8 cellular contexts compared by ENCODE assay signal in genomic region chr6:105401247-105402089, GRCh38. TPM values are rescaled to one million over a fixed set of nuclear protein-coding genes. Genes with fewer than 3 reads are reported as not detected.
A peak's percentile ranks its signal among the peaks of the same experiment; 100 is the strongest.
DNase-seq lines count a peak whose midpoint lies in the region; ATAC-seq and TF ChIP-seq lines count a peak whose summit lies in the region.

No MANE protein-coding gene starts in this region.

- H3K4me1 Mint-ChIP-seq in central memory CD8-positive, alpha-beta T cell, result peaks cover 59% of the 10 kb centered on the region

- peak overlapping the region; percentile 83 for H3K4me3 Mint-ChIP-seq in central memory CD8-positive, alpha-beta T cell

- H3K36me3 Mint-ChIP-seq in central memory CD8-positive, alpha-beta T cell (ENCODE audit: insufficient read depth), result peaks cover 7% of the 10 kb centered on the region

- peak overlapping the region; percentile 78; the same call in 1 of the 2 replicates for H3K9ac ChIP-seq in HUES64 (ENCODE audit: low read depth, low read length)

- H3K4me3 ChIP-seq in HUES64 (ENCODE audit: low read length), result peak overlapping the region; percentile 79
- H3K4me3 ChIP-seq in muscle layer of duodenum (ENCODE audit: low read depth in 1 of 2, low read length in 2 of 2), result peak overlapping the region; percentile 68 to 90

- no peaks in the 10 kb centered on the region for H3K27me3 Mint-ChIP-seq in central memory CD8-positive, alpha-beta T cell

- H3K4me1 ChIP-seq in HUES64 (ENCODE audit: insufficient read depth, low read length) (peaks cover 41% of the 10 kb centered on the region), muscle layer of duodenum (ENCODE audit: control insufficient read depth in 1 of 2, insufficient read depth in 2 of 2, low read length in 2 of 2) (peaks cover 7 to 9% of the 10 kb centered on the region in 2 donors)

- peak overlapping the region; percentile 77 for H3K27ac Mint-ChIP-seq in central memory CD8-positive, alpha-beta T cell (ENCODE audit: low read depth)

- 45% methylated on average over 8 of the region's 8 CpGs for WGBS in HUES64

- H3K27ac ChIP-seq in HUES64 (ENCODE audit: low read depth, low read length) (no peak overlapping the region), muscle layer of duodenum (ENCODE audit: low read length) (peak overlapping the region; percentile 67)

- H3K27me3 ChIP-seq in HUES64 (ENCODE audit: insufficient read depth, low read length) (no peaks in the 10 kb centered on the region), muscle layer of duodenum (ENCODE audit: low read depth, low read length) (no peaks in the 10 kb centered on the region)

- no peak for TF ChIP-seq CTCF in AG09319 (IDR thresholded peaks at IDR 0.05; ENCODE audit: low read depth, low read length)

- no peak for ATAC-seq in central memory CD8-positive, alpha-beta T cell (replicated peaks; ENCODE audit: extremely low read depth, poor library complexity, severe bottlenecking)
- ATAC-seq in HG02973 (IDR thresholded peaks at IDR 0.05; ENCODE audit: unreplicated experiment), result no peak

- DNase-seq in AG09319 (ENCODE audit: extremely low read depth, low read depth), result peak; percentile 32
- no peak for DNase-seq in central memory CD8-positive, alpha-beta T cell (ENCODE audit: low spot score in 2 of 2)
- DNase-seq in NCI-H2227 treated with DMSO at 0.1 percent for 48 hours (lab: John Stamatoyannopoulos, UW), result no peak
- no peak for DNase-seq in T-helper 9 cell
- no peak for DNase-seq in foreskin melanocyte

- no peaks in the 10 kb centered on the region for H3K9me3 Mint-ChIP-seq in central memory CD8-positive, alpha-beta T cell

- H3K9me3 ChIP-seq in HUES64 (ENCODE audit: insufficient read depth, low read depth, low read length), result no peaks in the 10 kb centered on the region
- H3K9me3 ChIP-seq in muscle layer of duodenum (ENCODE audit: control insufficient read depth in 1 of 2, low read length in 2 of 2), result no peaks in the 10 kb centered on the region

- H3K36me3 ChIP-seq in HUES64 (ENCODE audit: insufficient read depth, low read length), result peaks cover 7% of the 10 kb centered on the region
- H3K36me3 ChIP-seq in muscle layer of duodenum (ENCODE audit: control insufficient read depth in 1 of 2, insufficient read depth in 2 of 2, low read length in 2 of 2), result peaks cover under 1 to 1% of the 10 kb centered on the region in 2 donors

RNA-seq across cellular contexts. Expression of gene PREP, which starts 1.4 kb away (rescaled TPM):
- 41.6 TPM for polyA plus RNA-seq in HUES64 (2013, experiment 1 of 2)
- polyA plus RNA-seq in HUES64 (2013, experiment 2 of 2), result 49.8 TPM
